ENCODE assay signal across 1 cellular context in the genomic region with DNA sequence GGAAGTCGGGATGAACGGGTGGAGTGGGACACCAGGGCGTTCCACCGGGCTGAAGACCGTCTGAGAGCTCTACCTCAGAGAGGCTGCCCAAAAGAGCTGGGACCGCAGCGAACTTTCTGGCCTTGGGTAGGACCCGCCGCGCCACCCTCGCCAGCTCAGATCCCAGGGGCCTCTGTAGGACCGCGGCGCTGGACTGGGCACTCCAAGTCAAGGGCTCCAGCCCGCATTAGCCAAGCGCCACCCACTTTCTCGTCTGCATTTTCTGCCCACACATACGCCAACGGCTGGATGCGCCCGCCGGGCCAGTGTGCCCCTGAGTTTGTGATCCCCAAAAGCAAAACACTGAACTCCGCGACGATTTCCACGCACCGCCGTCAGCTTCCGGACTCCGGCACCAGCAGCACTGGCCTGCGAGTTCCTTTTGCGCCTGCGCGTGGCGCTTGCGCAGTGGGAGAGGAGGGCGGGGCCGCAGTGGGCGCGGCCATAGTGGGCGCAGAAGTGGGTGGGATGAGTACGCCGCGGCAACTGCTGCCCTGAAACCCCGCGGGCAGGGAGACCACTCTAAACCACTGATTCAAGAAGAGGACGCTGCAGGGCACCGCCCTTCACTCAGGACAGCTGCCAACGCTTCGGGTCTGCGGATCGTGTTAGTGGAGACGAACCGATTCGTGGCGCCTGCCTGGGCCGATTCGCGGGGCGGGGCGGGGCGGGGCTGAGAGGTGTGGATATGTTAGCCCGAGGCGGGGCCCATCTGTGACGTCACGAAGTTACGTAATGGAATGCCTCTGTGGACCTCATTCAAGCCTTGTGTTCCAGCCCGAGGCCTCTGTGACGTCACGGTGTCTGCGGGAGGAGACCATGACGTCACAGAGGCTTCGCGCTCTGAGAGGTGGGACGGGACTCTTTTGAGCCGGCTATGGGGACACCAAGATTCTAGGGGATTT.
TF ChIP-seq lines count a peak whose summit lies in the region.

No MANE protein-coding gene starts in this region.

TF ChIP-seq in HepG2, 621 proteins besides CTCF, POLR2A, EP300 and RAD21 (continued from another document and continues in another):
- TF ChIP-seq, protein P1, sequence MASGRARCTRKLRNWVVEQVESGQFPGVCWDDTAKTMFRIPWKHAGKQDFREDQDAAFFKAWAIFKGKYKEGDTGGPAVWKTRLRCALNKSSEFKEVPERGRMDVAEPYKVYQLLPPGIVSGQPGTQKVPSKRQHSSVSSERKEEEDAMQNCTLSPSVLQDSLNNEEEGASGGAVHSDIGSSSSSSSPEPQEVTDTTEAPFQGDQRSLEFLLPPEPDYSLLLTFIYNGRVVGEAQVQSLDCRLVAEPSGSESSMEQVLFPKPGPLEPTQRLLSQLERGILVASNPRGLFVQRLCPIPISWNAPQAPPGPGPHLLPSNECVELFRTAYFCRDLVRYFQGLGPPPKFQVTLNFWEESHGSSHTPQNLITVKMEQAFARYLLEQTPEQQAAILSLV (CRISPR knock-in tag; IDR thresholded peaks at IDR 0.05; ENCODE audit: borderline replicate concordance) = peak; percentile 87
- peak; percentile 47; the same call in 1 of the 2 replicates for TF ChIP-seq PCBP1 (IDR thresholded peaks at IDR 0.05; ENCODE audit: borderline replicate concordance, low read depth, low read length)
- no peak for TF ChIP-seq ZNF234 (CRISPR knock-in tag; conservative IDR thresholded peaks at IDR 0.05)
- TF ChIP-seq PITX1 (CRISPR knock-in tag; IDR thresholded peaks at IDR 0.05) = peak; percentile 66
- TF ChIP-seq ZNF761 (CRISPR knock-in tag; conservative IDR thresholded peaks at IDR 0.05) = peak; percentile 72; the same call in 1 of the 2 replicates
- TF ChIP-seq ELF1 (CRISPR knock-in tag; IDR thresholded peaks at IDR 0.05) = peak; percentile 96
- TF ChIP-seq, protein P2, sequence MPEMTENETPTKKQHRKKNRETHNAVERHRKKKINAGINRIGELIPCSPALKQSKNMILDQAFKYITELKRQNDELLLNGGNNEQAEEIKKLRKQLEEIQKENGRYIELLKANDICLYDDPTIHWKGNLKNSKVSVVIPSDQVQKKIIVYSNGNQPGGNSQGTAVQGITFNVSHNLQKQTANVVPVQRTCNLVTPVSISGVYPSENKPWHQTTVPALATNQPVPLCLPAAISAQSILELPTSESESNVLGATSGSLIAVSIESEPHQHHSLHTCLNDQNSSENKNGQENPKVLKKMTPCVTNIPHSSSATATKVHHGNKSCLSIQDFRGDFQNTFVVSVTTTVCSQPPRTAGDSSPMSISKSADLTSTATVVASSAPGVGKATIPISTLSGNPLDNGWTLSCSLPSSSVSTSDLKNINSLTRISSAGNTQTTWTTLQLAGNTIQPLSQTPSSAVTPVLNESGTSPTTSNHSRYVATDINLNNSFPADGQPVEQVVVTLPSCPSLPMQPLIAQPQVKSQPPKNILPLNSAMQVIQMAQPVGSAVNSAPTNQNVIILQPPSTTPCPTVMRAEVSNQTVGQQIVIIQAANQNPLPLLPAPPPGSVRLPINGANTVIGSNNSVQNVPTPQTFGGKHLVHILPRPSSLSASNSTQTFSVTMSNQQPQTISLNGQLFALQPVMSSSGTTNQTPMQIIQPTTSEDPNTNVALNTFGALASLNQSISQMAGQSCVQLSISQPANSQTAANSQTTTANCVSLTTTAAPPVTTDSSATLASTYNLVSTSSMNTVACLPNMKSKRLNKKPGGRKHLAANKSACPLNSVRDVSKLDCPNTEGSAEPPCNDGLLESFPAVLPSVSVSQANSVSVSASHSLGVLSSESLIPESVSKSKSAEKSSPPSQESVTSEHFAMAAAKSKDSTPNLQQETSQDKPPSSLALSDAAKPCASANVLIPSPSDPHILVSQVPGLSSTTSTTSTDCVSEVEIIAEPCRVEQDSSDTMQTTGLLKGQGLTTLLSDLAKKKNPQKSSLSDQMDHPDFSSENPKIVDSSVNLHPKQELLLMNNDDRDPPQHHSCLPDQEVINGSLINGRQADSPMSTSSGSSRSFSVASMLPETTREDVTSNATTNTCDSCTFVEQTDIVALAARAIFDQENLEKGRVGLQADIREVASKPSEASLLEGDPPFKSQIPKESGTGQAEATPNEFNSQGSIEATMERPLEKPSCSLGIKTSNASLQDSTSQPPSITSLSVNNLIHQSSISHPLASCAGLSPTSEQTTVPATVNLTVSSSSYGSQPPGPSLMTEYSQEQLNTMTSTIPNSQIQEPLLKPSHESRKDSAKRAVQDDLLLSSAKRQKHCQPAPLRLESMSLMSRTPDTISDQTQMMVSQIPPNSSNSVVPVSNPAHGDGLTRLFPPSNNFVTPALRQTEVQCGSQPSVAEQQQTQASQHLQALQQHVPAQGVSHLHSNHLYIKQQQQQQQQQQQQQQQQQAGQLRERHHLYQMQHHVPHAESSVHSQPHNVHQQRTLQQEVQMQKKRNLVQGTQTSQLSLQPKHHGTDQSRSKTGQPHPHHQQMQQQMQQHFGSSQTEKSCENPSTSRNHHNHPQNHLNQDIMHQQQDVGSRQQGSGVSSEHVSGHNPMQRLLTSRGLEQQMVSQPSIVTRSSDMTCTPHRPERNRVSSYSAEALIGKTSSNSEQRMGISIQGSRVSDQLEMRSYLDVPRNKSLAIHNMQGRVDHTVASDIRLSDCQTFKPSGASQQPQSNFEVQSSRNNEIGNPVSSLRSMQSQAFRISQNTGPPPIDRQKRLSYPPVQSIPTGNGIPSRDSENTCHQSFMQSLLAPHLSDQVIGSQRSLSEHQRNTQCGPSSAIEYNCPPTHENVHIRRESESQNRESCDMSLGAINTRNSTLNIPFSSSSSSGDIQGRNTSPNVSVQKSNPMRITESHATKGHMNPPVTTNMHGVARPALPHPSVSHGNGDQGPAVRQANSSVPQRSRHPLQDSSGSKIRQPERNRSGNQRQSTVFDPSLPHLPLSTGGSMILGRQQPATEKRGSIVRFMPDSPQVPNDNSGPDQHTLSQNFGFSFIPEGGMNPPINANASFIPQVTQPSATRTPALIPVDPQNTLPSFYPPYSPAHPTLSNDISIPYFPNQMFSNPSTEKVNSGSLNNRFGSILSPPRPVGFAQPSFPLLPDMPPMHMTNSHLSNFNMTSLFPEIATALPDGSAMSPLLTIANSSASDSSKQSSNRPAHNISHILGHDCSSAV (CRISPR knock-in tag; IDR thresholded peaks at IDR 0.05; ENCODE audit: borderline replicate concordance) = peak; percentile 64; the same call in 1 of the 2 replicates
- no peak; the same call in none of the 2 replicates for TF ChIP-seq ZNF772 (CRISPR knock-in tag; IDR thresholded peaks at IDR 0.05)
- no peak for TF ChIP-seq GLI4 (CRISPR knock-in tag; IDR thresholded peaks at IDR 0.05; ENCODE audit: borderline replicate concordance)
- TF ChIP-seq HHEX (CRISPR knock-in tag; IDR thresholded peaks at IDR 0.05) = peak; percentile 62; the same call in 1 of the 2 replicates
- TF ChIP-seq HNRNPUL1 (IDR thresholded peaks at IDR 0.05; ENCODE audit: low read depth, low read length) = no peak
- TF ChIP-seq ZNF562 (CRISPR knock-in tag; IDR thresholded peaks at IDR 0.05; ENCODE audit: borderline replicate concordance) = no peak
- TF ChIP-seq NR2C2 (CRISPR knock-in tag; IDR thresholded peaks at IDR 0.05; ENCODE audit: borderline replicate concordance) = peak; percentile 53; the same call in 1 of the 2 replicates
- TF ChIP-seq ZNF570 (CRISPR knock-in tag; IDR thresholded peaks at IDR 0.05; ENCODE audit: borderline replicate concordance) = no peak
- TF ChIP-seq, protein P3, sequence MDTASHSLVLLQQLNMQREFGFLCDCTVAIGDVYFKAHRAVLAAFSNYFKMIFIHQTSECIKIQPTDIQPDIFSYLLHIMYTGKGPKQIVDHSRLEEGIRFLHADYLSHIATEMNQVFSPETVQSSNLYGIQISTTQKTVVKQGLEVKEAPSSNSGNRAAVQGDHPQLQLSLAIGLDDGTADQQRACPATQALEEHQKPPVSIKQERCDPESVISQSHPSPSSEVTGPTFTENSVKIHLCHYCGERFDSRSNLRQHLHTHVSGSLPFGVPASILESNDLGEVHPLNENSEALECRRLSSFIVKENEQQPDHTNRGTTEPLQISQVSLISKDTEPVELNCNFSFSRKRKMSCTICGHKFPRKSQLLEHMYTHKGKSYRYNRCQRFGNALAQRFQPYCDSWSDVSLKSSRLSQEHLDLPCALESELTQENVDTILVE (CRISPR knock-in tag; IDR thresholded peaks at IDR 0.05) = peak; percentile 64
- peak; percentile 86; the same call in 1 of the 2 replicates for TF ChIP-seq TMF1 (CRISPR knock-in tag; IDR thresholded peaks at IDR 0.05; ENCODE audit: low read depth)
- peak; percentile 88 for TF ChIP-seq SAP130 (CRISPR knock-in tag; IDR thresholded peaks at IDR 0.05; ENCODE audit: low read depth)
- 0 out of 2 replicates have a peak, but pooled peaks have one; percentile 70 for TF ChIP-seq ZNF607 (CRISPR knock-in tag; IDR thresholded peaks at IDR 0.05; ENCODE audit: borderline replicate concordance)
- TF ChIP-seq ETV6 (CRISPR knock-in tag; conservative IDR thresholded peaks at IDR 0.05) = 0 out of 2 replicates have a peak, but pooled peaks have one; percentile 49
- TF ChIP-seq, protein P4, sequence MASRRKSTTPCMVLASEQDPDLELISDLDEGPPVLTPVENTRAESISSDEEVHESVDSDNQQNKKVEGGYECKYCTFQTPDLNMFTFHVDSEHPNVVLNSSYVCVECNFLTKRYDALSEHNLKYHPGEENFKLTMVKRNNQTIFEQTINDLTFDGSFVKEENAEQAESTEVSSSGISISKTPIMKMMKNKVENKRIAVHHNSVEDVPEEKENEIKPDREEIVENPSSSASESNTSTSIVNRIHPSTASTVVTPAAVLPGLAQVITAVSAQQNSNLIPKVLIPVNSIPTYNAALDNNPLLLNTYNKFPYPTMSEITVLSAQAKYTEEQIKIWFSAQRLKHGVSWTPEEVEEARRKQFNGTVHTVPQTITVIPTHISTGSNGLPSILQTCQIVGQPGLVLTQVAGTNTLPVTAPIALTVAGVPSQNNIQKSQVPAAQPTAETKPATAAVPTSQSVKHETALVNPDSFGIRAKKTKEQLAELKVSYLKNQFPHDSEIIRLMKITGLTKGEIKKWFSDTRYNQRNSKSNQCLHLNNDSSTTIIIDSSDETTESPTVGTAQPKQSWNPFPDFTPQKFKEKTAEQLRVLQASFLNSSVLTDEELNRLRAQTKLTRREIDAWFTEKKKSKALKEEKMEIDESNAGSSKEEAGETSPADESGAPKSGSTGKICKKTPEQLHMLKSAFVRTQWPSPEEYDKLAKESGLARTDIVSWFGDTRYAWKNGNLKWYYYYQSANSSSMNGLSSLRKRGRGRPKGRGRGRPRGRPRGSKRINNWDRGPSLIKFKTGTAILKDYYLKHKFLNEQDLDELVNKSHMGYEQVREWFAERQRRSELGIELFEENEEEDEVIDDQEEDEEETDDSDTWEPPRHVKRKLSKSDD (CRISPR knock-in tag; IDR thresholded peaks at IDR 0.05; ENCODE audit: low read depth) = peak; percentile 99
- TF ChIP-seq, protein P5, sequence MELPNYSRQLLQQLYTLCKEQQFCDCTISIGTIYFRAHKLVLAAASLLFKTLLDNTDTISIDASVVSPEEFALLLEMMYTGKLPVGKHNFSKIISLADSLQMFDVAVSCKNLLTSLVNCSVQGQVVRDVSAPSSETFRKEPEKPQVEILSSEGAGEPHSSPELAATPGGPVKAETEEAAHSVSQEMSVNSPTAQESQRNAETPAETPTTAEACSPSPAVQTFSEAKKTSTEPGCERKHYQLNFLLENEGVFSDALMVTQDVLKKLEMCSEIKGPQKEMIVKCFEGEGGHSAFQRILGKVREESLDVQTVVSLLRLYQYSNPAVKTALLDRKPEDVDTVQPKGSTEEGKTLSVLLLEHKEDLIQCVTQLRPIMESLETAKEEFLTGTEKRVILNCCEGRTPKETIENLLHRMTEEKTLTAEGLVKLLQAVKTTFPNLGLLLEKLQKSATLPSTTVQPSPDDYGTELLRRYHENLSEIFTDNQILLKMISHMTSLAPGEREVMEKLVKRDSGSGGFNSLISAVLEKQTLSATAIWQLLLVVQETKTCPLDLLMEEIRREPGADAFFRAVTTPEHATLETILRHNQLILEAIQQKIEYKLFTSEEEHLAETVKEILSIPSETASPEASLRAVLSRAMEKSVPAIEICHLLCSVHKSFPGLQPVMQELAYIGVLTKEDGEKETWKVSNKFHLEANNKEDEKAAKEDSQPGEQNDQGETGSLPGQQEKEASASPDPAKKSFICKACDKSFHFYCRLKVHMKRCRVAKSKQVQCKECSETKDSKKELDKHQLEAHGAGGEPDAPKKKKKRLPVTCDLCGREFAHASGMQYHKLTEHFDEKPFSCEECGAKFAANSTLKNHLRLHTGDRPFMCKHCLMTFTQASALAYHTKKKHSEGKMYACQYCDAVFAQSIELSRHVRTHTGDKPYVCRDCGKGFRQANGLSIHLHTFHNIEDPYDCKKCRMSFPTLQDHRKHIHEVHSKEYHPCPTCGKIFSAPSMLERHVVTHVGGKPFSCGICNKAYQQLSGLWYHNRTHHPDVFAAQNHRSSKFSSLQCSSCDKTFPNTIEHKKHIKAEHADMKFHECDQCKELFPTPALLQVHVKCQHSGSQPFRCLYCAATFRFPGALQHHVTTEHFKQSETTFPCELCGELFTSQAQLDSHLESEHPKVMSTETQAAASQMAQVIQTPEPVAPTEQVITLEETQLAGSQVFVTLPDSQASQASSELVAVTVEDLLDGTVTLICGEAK (IDR thresholded peaks at IDR 0.05) = no peak
- TF ChIP-seq, protein P5 (CRISPR knock-in tag; IDR thresholded peaks at IDR 0.05) = peak; percentile 35; the same call in 1 of the 2 replicates
- TF ChIP-seq, protein P6, sequence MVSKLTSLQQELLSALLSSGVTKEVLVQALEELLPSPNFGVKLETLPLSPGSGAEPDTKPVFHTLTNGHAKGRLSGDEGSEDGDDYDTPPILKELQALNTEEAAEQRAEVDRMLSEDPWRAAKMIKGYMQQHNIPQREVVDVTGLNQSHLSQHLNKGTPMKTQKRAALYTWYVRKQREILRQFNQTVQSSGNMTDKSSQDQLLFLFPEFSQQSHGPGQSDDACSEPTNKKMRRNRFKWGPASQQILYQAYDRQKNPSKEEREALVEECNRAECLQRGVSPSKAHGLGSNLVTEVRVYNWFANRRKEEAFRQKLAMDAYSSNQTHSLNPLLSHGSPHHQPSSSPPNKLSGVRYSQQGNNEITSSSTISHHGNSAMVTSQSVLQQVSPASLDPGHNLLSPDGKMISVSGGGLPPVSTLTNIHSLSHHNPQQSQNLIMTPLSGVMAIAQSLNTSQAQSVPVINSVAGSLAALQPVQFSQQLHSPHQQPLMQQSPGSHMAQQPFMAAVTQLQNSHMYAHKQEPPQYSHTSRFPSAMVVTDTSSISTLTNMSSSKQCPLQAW (CRISPR knock-in tag; IDR thresholded peaks at IDR 0.05) = peak; percentile 79; the same call in 1 of the 2 replicates
